Comparison of ENCODE assay signal across 1 cellular context in genomic region chr5:62403411-62404250, GRCh38.
TF ChIP-seq lines count a peak whose summit lies in the region.

TSS of gene DIMT1 (minus strand) at chr5:62403905. CDS start at chr5:62403772, 133 bp downstream.

TF ChIP-seq in HepG2, 621 proteins besides CTCF, POLR2A, EP300 and RAD21 (continued from another document and continues in another):
- TF ChIP-seq POGK (CRISPR knock-in tag; conservative IDR thresholded peaks at IDR 0.05) (peak; percentile 95), ZNF33B (CRISPR knock-in tag; IDR thresholded peaks at IDR 0.05) (peak; percentile 88), ZNF235 (CRISPR knock-in tag; IDR thresholded peaks at IDR 0.05; ENCODE audit: borderline replicate concordance) (peak; percentile 40; the same call in 1 of the 2 replicates), ZNF441 (CRISPR knock-in tag; IDR thresholded peaks at IDR 0.05; ENCODE audit: borderline replicate concordance) (peak; percentile 81), SOX6 (IDR thresholded peaks at IDR 0.05) (no peak), SOX6 (CRISPR knock-in tag; IDR thresholded peaks at IDR 0.05) (peak; percentile 77), FUBP1 (CRISPR knock-in tag; IDR thresholded peaks at IDR 0.05; ENCODE audit: borderline replicate concordance) (no peak), ZZZ3 (CRISPR knock-in tag; IDR thresholded peaks at IDR 0.05; ENCODE audit: borderline replicate concordance) (0 out of 2 replicates have a peak, but pooled peaks have one; percentile 57), ZNF792 (CRISPR knock-in tag; IDR thresholded peaks at IDR 0.05) (peak; percentile 92), JUND (CRISPR knock-in tag; IDR thresholded peaks at IDR 0.05) (0 out of 2 replicates have a peak, but pooled peaks have one; percentile 38), ZFP82 (CRISPR knock-in tag; IDR thresholded peaks at IDR 0.05; ENCODE audit: borderline replicate concordance) (peak; percentile 94; the same call in 1 of the 2 replicates), ZNF747 (CRISPR knock-in tag; IDR thresholded peaks at IDR 0.05; ENCODE audit: borderline replicate concordance) (peak; percentile 76; the same call in 1 of the 2 replicates), NFKB2 (CRISPR knock-in tag; IDR thresholded peaks at IDR 0.05; ENCODE audit: borderline replicate concordance) (peak; percentile 91; the same call in 1 of the 2 replicates), SUZ12 (IDR thresholded peaks at IDR 0.05; ENCODE audit: low read depth, low read length) (peak; percentile 73), LBX2 (CRISPR knock-in tag; IDR thresholded peaks at IDR 0.05; ENCODE audit: borderline replicate concordance) (0 out of 2 replicates have a peak, but pooled peaks have one; percentile 51), ISX (CRISPR knock-in tag; conservative IDR thresholded peaks at IDR 0.05) (no peak), ATF3 (CRISPR knock-in tag; IDR thresholded peaks at IDR 0.05) (0 out of 2 replicates have a peak, but pooled peaks have one; percentile 30), NFE2L2 (IDR thresholded peaks at IDR 0.05; ENCODE audit: low read length) (no peak), ZNF225 (CRISPR knock-in tag; IDR thresholded peaks at IDR 0.05) (peak; percentile 77), MLX (CRISPR knock-in tag; IDR thresholded peaks at IDR 0.05) (0 out of 2 replicates have a peak, but pooled peaks have one; percentile 37), ZNF607 (CRISPR knock-in tag; IDR thresholded peaks at IDR 0.05; ENCODE audit: borderline replicate concordance) (peak; percentile 97), SIX4 (CRISPR knock-in tag; IDR thresholded peaks at IDR 0.05) (no peak; the same call in 1 of the 2 replicates), GABPA (IDR thresholded peaks at IDR 0.05; ENCODE audit: low read depth, low read length) (no peak; the same call in 1 of the 2 replicates), GABPA (CRISPR knock-in tag; IDR thresholded peaks at IDR 0.05; ENCODE audit: low read depth) (peak; percentile 67; the same call in 1 of the 2 replicates), DDIT3 (CRISPR knock-in tag; IDR thresholded peaks at IDR 0.05) (no peak), ZNF354B (CRISPR knock-in tag; IDR thresholded peaks at IDR 0.05) (no peak), ZSCAN20 (CRISPR knock-in tag; IDR thresholded peaks at IDR 0.05; ENCODE audit: borderline replicate concordance) (no peak), ZSCAN22 (CRISPR knock-in tag; IDR thresholded peaks at IDR 0.05) (no peak), POLR2AphosphoS5 (IDR thresholded peaks at IDR 0.05; ENCODE audit: low read depth, low read length) (peak; percentile 98), ZNF746 (CRISPR knock-in tag; IDR thresholded peaks at IDR 0.05) (peak; percentile 96), TAF1 (CRISPR knock-in tag; IDR thresholded peaks at IDR 0.05) (peak; percentile 92), HOXA9 (CRISPR knock-in tag; IDR thresholded peaks at IDR 0.05; ENCODE audit: borderline replicate concordance) (peak; percentile 85; the same call in 1 of the 2 replicates), TGIF2 (CRISPR knock-in tag; IDR thresholded peaks at IDR 0.05) (peak; percentile 79; the same call in 1 of the 2 replicates), KDM6A (CRISPR knock-in tag; IDR thresholded peaks at IDR 0.05; ENCODE audit: low read depth) (no peak), ZFP1 (CRISPR knock-in tag; IDR thresholded peaks at IDR 0.05) (peak; percentile 80), ZSCAN30 (CRISPR knock-in tag; IDR thresholded peaks at IDR 0.05) (no peak), PCBP2 (optimal IDR thresholded peaks at IDR 0.05; ENCODE audit: low read depth, low read length, poor library complexity, severe bottlenecking) (no peak), FOXO1 (CRISPR knock-in tag; IDR thresholded peaks at IDR 0.05) (peak; percentile 71), RARG (CRISPR knock-in tag; IDR thresholded peaks at IDR 0.05; ENCODE audit: low read depth) (no peak), ZHX1 (CRISPR knock-in tag; IDR thresholded peaks at IDR 0.05; ENCODE audit: low read depth) (peak; percentile 67; the same call in 1 of the 2 replicates), ZNF281 (CRISPR knock-in tag; IDR thresholded peaks at IDR 0.05; ENCODE audit: borderline replicate concordance) (0 out of 2 replicates have a peak, but pooled peaks have one; percentile 8), GABPB1 (CRISPR knock-in tag; IDR thresholded peaks at IDR 0.05) (peak; percentile 90), CBX5 (CRISPR knock-in tag; IDR thresholded peaks at IDR 0.05; ENCODE audit: borderline replicate concordance) (0 out of 2 replicates have a peak, but pooled peaks have one; percentile 38), ZNF737 (CRISPR knock-in tag; IDR thresholded peaks at IDR 0.05; ENCODE audit: borderline replicate concordance) (no peak), RXRA (CRISPR knock-in tag; IDR thresholded peaks at IDR 0.05) (peak; percentile 86), ZNF232 (CRISPR knock-in tag; IDR thresholded peaks at IDR 0.05; ENCODE audit: borderline replicate concordance) (no peak), PRDM4 (CRISPR knock-in tag; IDR thresholded peaks at IDR 0.05; ENCODE audit: borderline replicate concordance) (no peak), POGZ (CRISPR knock-in tag; IDR thresholded peaks at IDR 0.05) (peak; percentile 74), FOXK1 (CRISPR knock-in tag; IDR thresholded peaks at IDR 0.05; ENCODE audit: borderline replicate concordance, low read depth) (no peak; the same call in 1 of the 2 replicates), ZNF143 (CRISPR knock-in tag; IDR thresholded peaks at IDR 0.05) (peak; percentile 95), ZNF775 (CRISPR knock-in tag; IDR thresholded peaks at IDR 0.05; ENCODE audit: borderline replicate concordance) (no peak)
- TF ChIP-seq, protein P1, sequence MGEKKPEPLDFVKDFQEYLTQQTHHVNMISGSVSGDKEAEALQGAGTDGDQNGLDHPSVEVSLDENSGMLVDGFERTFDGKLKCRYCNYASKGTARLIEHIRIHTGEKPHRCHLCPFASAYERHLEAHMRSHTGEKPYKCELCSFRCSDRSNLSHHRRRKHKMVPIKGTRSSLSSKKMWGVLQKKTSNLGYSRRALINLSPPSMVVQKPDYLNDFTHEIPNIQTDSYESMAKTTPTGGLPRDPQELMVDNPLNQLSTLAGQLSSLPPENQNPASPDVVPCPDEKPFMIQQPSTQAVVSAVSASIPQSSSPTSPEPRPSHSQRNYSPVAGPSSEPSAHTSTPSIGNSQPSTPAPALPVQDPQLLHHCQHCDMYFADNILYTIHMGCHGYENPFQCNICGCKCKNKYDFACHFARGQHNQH (CRISPR knock-in tag; IDR thresholded peaks at IDR 0.05) = peak; percentile 82
- TF ChIP-seq, protein P2, sequence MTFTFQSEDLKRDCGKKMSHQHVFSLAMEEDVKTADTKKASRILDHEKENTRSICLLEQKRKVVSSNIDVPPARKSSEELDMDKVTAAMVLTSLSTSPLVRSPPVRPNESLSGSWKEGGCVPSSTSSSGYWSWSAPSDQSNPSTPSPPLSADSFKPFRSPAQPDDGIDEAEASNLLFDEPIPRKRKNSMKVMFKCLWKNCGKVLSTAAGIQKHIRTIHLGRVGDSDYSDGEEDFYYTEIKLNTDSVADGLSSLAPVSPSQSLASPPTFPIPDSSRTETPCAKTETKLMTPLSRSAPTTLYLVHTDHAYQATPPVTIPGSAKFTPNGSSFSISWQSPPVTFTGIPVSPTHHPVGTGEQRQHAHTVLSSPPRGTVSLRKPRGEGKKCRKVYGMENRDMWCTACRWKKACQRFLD (CRISPR knock-in tag; IDR thresholded peaks at IDR 0.05; ENCODE audit: borderline replicate concordance) = peak; percentile 87
